8 cellular contexts compared by ENCODE assay signal in the genomic region with DNA sequence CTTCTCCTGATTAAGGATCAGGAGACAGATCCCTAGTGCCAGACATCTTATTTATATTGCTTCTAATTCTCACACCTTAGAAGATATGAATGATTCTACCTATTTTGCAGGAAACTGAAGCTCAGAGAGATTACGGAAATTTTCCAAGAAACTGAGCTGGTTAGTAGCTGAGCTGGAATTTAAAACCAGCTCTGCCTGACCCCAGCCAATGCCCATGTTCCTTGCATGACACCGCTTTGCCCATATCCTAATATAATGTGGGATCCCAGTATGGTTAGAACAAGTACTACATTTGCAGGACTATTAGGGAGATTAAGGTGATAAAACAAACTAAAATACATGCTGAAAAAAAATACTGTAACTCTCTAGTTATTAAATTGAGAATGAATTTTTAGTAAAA. TPM values are rescaled to one million over a fixed set of nuclear protein-coding genes. Genes with fewer than 3 reads are reported as not detected.
DNase-seq lines count a peak whose midpoint lies in the region; ATAC-seq, FAIRE-seq and TF ChIP-seq lines count a peak whose summit lies in the region.

No MANE protein-coding gene starts in this region.

- FAIRE-seq in small intestine (lab: Jason Lieb, UNC), result no peak

- no peak overlapping the region for H3K27ac Mint-ChIP-seq in Caco-2 (ENCODE audit: unreplicated experiment)
- no peak overlapping the region for H3K27ac Mint-ChIP-seq in IgD-negative memory B cell
- H3K27ac Mint-ChIP-seq in chondrocyte (ENCODE audit: unreplicated experiment), result peak overlapping the region; percentile 65
- no peak overlapping the region for H3K27ac Mint-ChIP-seq in neural progenitor cell

- H3K4me1 Mint-ChIP-seq in Caco-2 (ENCODE audit: low read depth, unreplicated experiment), result no peaks in the 10 kb centered on the region
- H3K4me1 Mint-ChIP-seq in IgD-negative memory B cell, result peaks cover 25 to 47% (median 34%) of the 10 kb centered on the region in 3 donors
- H3K4me1 Mint-ChIP-seq in chondrocyte (ENCODE audit: low read depth), result peaks cover 55% of the 10 kb centered on the region
- H3K4me1 Mint-ChIP-seq in neural progenitor cell, result peaks cover 13% of the 10 kb centered on the region

- peak overlapping the region; percentile 10 for H3K9ac ChIP-seq in neural progenitor cell

- CTCF ChIA-PET in Caco-2 (lab: Charles Lee), result interaction anchor here (0.8 kb wide), 1 partner anchor 15 kb away, joined by 3 read pairs; no protein-coding TSS in a partner anchor

- TF ChIP-seq CTCF in Caco-2 (IDR thresholded peaks at IDR 0.05; ENCODE audit: insufficient read depth in 1 of 2, low read depth in 1 of 2, low read length in 1 of 2, severe bottlenecking in 1 of 2, unreplicated experiment in 1 of 2) (no peak), chondrocyte (IDR thresholded peaks at IDR 0.05) (no peak), neural progenitor cell (IDR thresholded peaks at IDR 0.05) (no peak)

- H3K27me3 ChIP-seq in Caco-2 (replicated peaks; ENCODE audit: control insufficient read depth, insufficient read depth, low read length) (no peaks in the 10 kb centered on the region), neural progenitor cell (no peaks in the 10 kb centered on the region), small intestine (ENCODE audit: control insufficient read depth in 2 of 2, insufficient read depth in 2 of 2, low read length in 2 of 2) (no peaks in the 10 kb centered on the region)

- H3K4me1 ChIP-seq in Caco-2, result peaks cover 16% of the 10 kb centered on the region; the same call in 1 of the 2 replicates
- H3K4me1 ChIP-seq in neural progenitor cell, result peaks cover 44% of the 10 kb centered on the region
- H3K4me1 ChIP-seq in small intestine (ENCODE audit: control insufficient read depth in 2 of 2, insufficient read depth in 1 of 2, low read depth in 1 of 2, low read length in 1 of 2), result peaks cover 2 to 6% of the 10 kb centered on the region in 2 donors

- WGBS in small intestine, 3 donors, result 59 to 61% (median 60%) methylated on average over 2 of the region's 2 CpGs

- H3K36me3 Mint-ChIP-seq in Caco-2 (ENCODE audit: insufficient read depth, unreplicated experiment) (no peaks in the 10 kb centered on the region), IgD-negative memory B cell (peaks cover 4% of the 10 kb centered on the region), chondrocyte (ENCODE audit: low read depth) (no peaks in the 10 kb centered on the region), neural progenitor cell (peaks cover 3% of the 10 kb centered on the region)

- DNase-seq in Caco-2 (no peak), chondrocyte (ENCODE audit: low spot score) (no peak), neural progenitor cell (ENCODE audit: low spot score) (no peak), small intestine (no peak), left colon (no peak), dedifferentiated amniotic fluid mesenchymal stem cell (ENCODE audit: extremely low spot score) (no peak)

- POLR2A ChIA-PET in Caco-2 (lab: Charles Lee), result no interaction called here

- no peak overlapping the region for H3K4me3 Mint-ChIP-seq in Caco-2 (ENCODE audit: unreplicated experiment)
- H3K4me3 Mint-ChIP-seq in IgD-negative memory B cell, result peak overlapping the region; percentile 39 to 83 (median 68)
- no peak overlapping the region for H3K4me3 Mint-ChIP-seq in chondrocyte (ENCODE audit: unreplicated experiment)
- H3K4me3 Mint-ChIP-seq in neural progenitor cell, result no peak overlapping the region

- no peaks in the 10 kb centered on the region for H3K27me3 Mint-ChIP-seq in Caco-2 (ENCODE audit: insufficient read depth, unreplicated experiment)
- H3K27me3 Mint-ChIP-seq in IgD-negative memory B cell, result no peaks in the 10 kb centered on the region
- H3K27me3 Mint-ChIP-seq in chondrocyte (ENCODE audit: low read depth), result no peaks in the 10 kb centered on the region
- H3K27me3 Mint-ChIP-seq in neural progenitor cell (ENCODE audit: insufficient read depth, low read depth), result no peaks in the 10 kb centered on the region

- H3K9me3 Mint-ChIP-seq in Caco-2 (ENCODE audit: unreplicated experiment) (no peaks in the 10 kb centered on the region), IgD-negative memory B cell (no peaks in the 10 kb centered on the region), chondrocyte (ENCODE audit: low read depth) (no peaks in the 10 kb centered on the region), neural progenitor cell (no peaks in the 10 kb centered on the region)

- H3K36me3 ChIP-seq in Caco-2 (ENCODE audit: control insufficient read depth, insufficient read depth, low read length) (no peaks in the 10 kb centered on the region), neural progenitor cell (no peaks in the 10 kb centered on the region), small intestine (ENCODE audit: control insufficient read depth in 2 of 2, insufficient read depth in 2 of 2, low read length in 2 of 2) (no peaks in the 10 kb centered on the region)

- H2AFZ ChIP-seq in neural progenitor cell (replicated peaks), result no peak overlapping the region

- peak overlapping the region; percentile 77 for H3K4me2 ChIP-seq in neural progenitor cell

- BruUV-seq in Caco-2 (replicated peaks; lab: Mats Ljungman, UMichigan), result no TSS peak

- intact Hi-C loops in Caco-2 (cut with micrococcal nuclease; ENCODE audit: unreplicated experiment) (no loop called here), left colon (cut with DNase I, micrococcal nuclease) (no loop called here)

- H4K20me1 ChIP-seq in neural progenitor cell (ENCODE audit: low read depth), result peaks cover 20% of the 10 kb centered on the region

- H3K4me3 ChIP-seq in Caco-2 (ENCODE audit: low read depth, low read length), result peak overlapping the region; percentile 15
- peak overlapping the region; percentile 75 for H3K4me3 ChIP-seq in neural progenitor cell
- H3K4me3 ChIP-seq in small intestine (ENCODE audit: low read depth in 1 of 2, low read length in 2 of 2), result peak overlapping the region in 1 of 2 donors; percentile 23

- peaks cover 76% of the 10 kb centered on the region for H3K79me2 ChIP-seq in neural progenitor cell (ENCODE audit: low read depth)

- H3F3A ChIP-seq in neural progenitor cell (ENCODE audit: low read depth), result peaks cover 11% of the 10 kb centered on the region

- H3K9me3 ChIP-seq in Caco-2 (no peaks in the 10 kb centered on the region), neural progenitor cell (ENCODE audit: low read depth) (no peaks in the 10 kb centered on the region), small intestine (ENCODE audit: control insufficient read depth, low read depth) (no peaks in the 10 kb centered on the region)

- no peak overlapping the region for H3K27ac ChIP-seq in neural progenitor cell
- no peak overlapping the region for H3K27ac ChIP-seq in small intestine (ENCODE audit: low read depth in 1 of 2, low read length in 1 of 2)

- ATAC-seq in HG03432 (IDR thresholded peaks at IDR 0.05; ENCODE audit: unreplicated experiment), result no peak
- no peak for ATAC-seq in left colon

RNA-seq across cellular contexts. Expression of gene TMEM30A, which starts 1.9 kb away (rescaled TPM):
- total RNA-seq in Caco-2 (2022) (55.8 and 58.9 TPM in 2 replicates), chondrocyte (146 to 189 TPM (median 154 TPM) in 3 replicates), neural progenitor cell (ENCODE audit: low replicate concordance) (61.2 and 86.0 TPM in 2 replicates), left colon (100 to 1,000 TPM in 1 of 2 donors, 10 to 100 TPM in 1; 91.2 to 107 TPM)
- polyA plus RNA-seq in IgD-negative memory B cell (31.5 TPM), small intestine (10 to 100 TPM; 13.0 to 33.1 (median 13.2) TPM)

RNA-seq across cellular contexts. Expression of gene COX7A2, which starts 39.1 kb away (rescaled TPM):
- 381 and 385 TPM in 2 replicates for total RNA-seq in Caco-2 (2022)
- 747 TPM for polyA plus RNA-seq in IgD-negative memory B cell
- 302 to 311 TPM (median 303 TPM) in 3 replicates for total RNA-seq in chondrocyte
- 146 and 330 TPM in 2 replicates for total RNA-seq in neural progenitor cell (ENCODE audit: low replicate concordance)
- 1,000 to 10,000 TPM in 2 of 3 donors, 100 to 1,000 TPM in 1; 712 to 1,298 (median 1,108) TPM for polyA plus RNA-seq in small intestine
- 100 to 1,000 TPM; 704 to 802 TPM for total RNA-seq in left colon

Comparison
In these comparisons a context has a peak if more than half of its experiments do, and no peak if none do; other contexts are left out.
1. H3K4me3 Mint-ChIP-seq: peak in IgD-negative memory B cell (4 of 4); none in Caco-2 (single experiment), chondrocyte (single experiment) and neural progenitor cell (single experiment).